Comparison of ENCODE assay signal across 19 cellular contexts in genomic region chr17:38425048-38425447, GRCh38. TPM values are rescaled to one million over a fixed set of nuclear protein-coding genes. Genes with fewer than 3 reads are reported as not detected.
A peak's percentile ranks its signal among the peaks of the same experiment; 100 is the strongest.
DNase-seq lines count a peak whose midpoint lies in the region; ATAC-seq and TF ChIP-seq lines count a peak whose summit lies in the region.
"Had no signal": no experiment of that assay in that cellular context is flagged by ENCODE, and none has a peak within 500 bp of the region (broad histone marks: within the 10 kb centered on the region; RNA-seq: fewer than 3 reads in every experiment).

No MANE protein-coding gene starts in this region.

- peaks cover 15% of the 10 kb centered on the region for H3K27me3 Mint-ChIP-seq in activated naive CD4-positive, alpha-beta T cell treated with anti-CD3 and anti-CD28 coated beads, Interleukin-2, amount 50 U/mL, for 24 hours
- peaks cover 38% of the 10 kb centered on the region for H3K27me3 Mint-ChIP-seq in activated naive CD4-positive, alpha-beta T cell treated with anti-CD3 and anti-CD28 coated beads for 36 hours (ENCODE audit: low read depth)
- peaks cover 63% of the 10 kb centered on the region for H3K27me3 Mint-ChIP-seq in neural crest cell (ENCODE audit: low read depth)

- no peak for TF ChIP-seq EP300 in tibial nerve (IDR thresholded peaks at IDR 0.05)

- H3K27ac Mint-ChIP-seq in activated naive CD4-positive, alpha-beta T cell treated with anti-CD3 and anti-CD28 coated beads, Interleukin-2, amount 50 U/mL, for 24 hours, result peak overlapping the region; percentile 55
- no peak overlapping the region for H3K27ac Mint-ChIP-seq in activated naive CD4-positive, alpha-beta T cell treated with anti-CD3 and anti-CD28 coated beads for 36 hours
- H3K27ac Mint-ChIP-seq in neural crest cell (ENCODE audit: unreplicated experiment), result peak overlapping the region; percentile 45
- H3K27ac Mint-ChIP-seq: activated CD4-positive, alpha-beta memory T cell treated with anti-CD3 and anti-CD28 coated beads, Interleukin-2, amount 10 ng/mL, durations not matched to agents 7 days and 5 days; activated T-cell treated with anti-CD3 and anti-CD28 coated beads, Interleukin-2, amount 50 U/mL, for 72 hours; CD4-positive, alpha-beta T cell had no signal

- peaks cover 14% of the 10 kb centered on the region for H3K4me1 Mint-ChIP-seq in activated naive CD4-positive, alpha-beta T cell treated with anti-CD3 and anti-CD28 coated beads, Interleukin-2, amount 50 U/mL, for 24 hours
- peaks cover 6% of the 10 kb centered on the region for H3K4me1 Mint-ChIP-seq in activated naive CD4-positive, alpha-beta T cell treated with anti-CD3 and anti-CD28 coated beads for 36 hours (ENCODE audit: low read depth)
- peaks cover 43% of the 10 kb centered on the region for H3K4me1 Mint-ChIP-seq in neural crest cell

- WGBS in tibial nerve, 2 donors, result 53 to 60% methylated on average over 13 of the region's 13 CpGs

- H3K4me3 ChIP-seq in dorsolateral prefrontal cortex (no peak overlapping the region), tibial nerve (no peak overlapping the region)
- H3K4me3 ChIP-seq: ovary, PC-9, testis had no signal

- no peaks in the 10 kb centered on the region for H3K36me3 Mint-ChIP-seq in activated naive CD4-positive, alpha-beta T cell treated with anti-CD3 and anti-CD28 coated beads, Interleukin-2, amount 50 U/mL, for 24 hours
- no peaks in the 10 kb centered on the region for H3K36me3 Mint-ChIP-seq in activated naive CD4-positive, alpha-beta T cell treated with anti-CD3 and anti-CD28 coated beads for 36 hours (ENCODE audit: low read depth)
- H3K36me3 Mint-ChIP-seq in neural crest cell (ENCODE audit: low read depth), result no peaks in the 10 kb centered on the region

- no peak for DNase-seq in activated naive CD4-positive, alpha-beta T cell treated with anti-CD3 and anti-CD28 coated beads for 36 hours
- no peak for DNase-seq in dorsolateral prefrontal cortex
- no peak for DNase-seq in neural crest cell (ENCODE audit: low read depth, low spot score)
- no peak for DNase-seq in tibial nerve (ENCODE audit: low spot score in 2 of 2)
- no peak for DNase-seq in KBM-7
- no peak for DNase-seq in NCI-H82 treated with DMSO at 0.1 percent for 48 hours (lab: John Stamatoyannopoulos, UW; ENCODE audit: unreplicated experiment)
- DNase-seq: 8988T; activated CD4-positive, alpha-beta memory T cell treated with anti-CD3 and anti-CD28 coated beads, Interleukin-2, amount 10 ng/mL, durations not matched to agents 7 days and 5 days; activated T-cell treated with anti-CD3 and anti-CD28 coated beads, Interleukin-2, amount 50 U/mL, for 72 hours; caudate nucleus; CD4-positive, alpha-beta T cell; DMS79 treated with DMSO at 0.1 percent for 48 hours; NCI-H187 treated with DMSO at 0.1 percent for 48 hours; NCI-H524 treated with DMSO at 0.1 percent for 48 hours; ovary; PC-9; testis had no signal

- intact Hi-C loops in activated naive CD4-positive, alpha-beta T cell treated with anti-CD3 and anti-CD28 coated beads for 36 hours (cut with micrococcal nuclease), result loop anchor here (10.0 kb wide), 1 partner anchor 160 kb away; no protein-coding TSS in a partner anchor
- intact Hi-C loops in dorsolateral prefrontal cortex (cut with DNase I), result loop anchor here (5.0 to 10.0 kb wide), 3 partner anchors 42 to 240 kb away; no protein-coding TSS in a partner anchor

- H3K9me3 Mint-ChIP-seq in activated naive CD4-positive, alpha-beta T cell treated with anti-CD3 and anti-CD28 coated beads, Interleukin-2, amount 50 U/mL, for 24 hours, result no peaks in the 10 kb centered on the region
- no peaks in the 10 kb centered on the region for H3K9me3 Mint-ChIP-seq in activated naive CD4-positive, alpha-beta T cell treated with anti-CD3 and anti-CD28 coated beads for 36 hours
- H3K9me3 Mint-ChIP-seq in neural crest cell, result no peaks in the 10 kb centered on the region
- H3K9me3 Mint-ChIP-seq: activated CD4-positive, alpha-beta memory T cell treated with anti-CD3 and anti-CD28 coated beads, Interleukin-2, amount 10 ng/mL, durations not matched to agents 7 days and 5 days; activated T-cell treated with anti-CD3 and anti-CD28 coated beads, Interleukin-2, amount 50 U/mL, for 72 hours; CD4-positive, alpha-beta T cell had no signal

- H3K27me3 ChIP-seq in dorsolateral prefrontal cortex (no peaks in the 10 kb centered on the region), tibial nerve (peaks cover 0 to 1% of the 10 kb centered on the region in 2 donors)
- H3K27me3 ChIP-seq: ovary, testis had no signal

- no peaks in the 10 kb centered on the region for H3K36me3 ChIP-seq in tibial nerve
- H3K36me3 ChIP-seq: ovary had no signal

- H3K9me3 ChIP-seq in tibial nerve, result no peaks in the 10 kb centered on the region
- H3K9me3 ChIP-seq: ovary, testis had no signal

- no peak for TF ChIP-seq POLR2A in tibial nerve (IDR thresholded peaks at IDR 0.05)

- in situ Hi-C loops in KBM-7 (cut with MboI; ENCODE audit: low pct_unique_long_range_greater_than_20kb, low sequenced_read_pairs), result no loop called here

- peaks cover 0 to 82% (median 55%) of the 10 kb centered on the region in 4 donors for H3K4me1 ChIP-seq in tibial nerve

- ATAC-seq in HG03280 (IDR thresholded peaks at IDR 0.05; ENCODE audit: unreplicated experiment), result no peak
- ATAC-seq: activated T-cell treated with anti-CD3 and anti-CD28 coated beads, Interleukin-2, amount 50 U/mL, for 72 hours had no signal

- CTCF ChIA-PET in activated naive CD4-positive, alpha-beta T cell treated with anti-CD3 and anti-CD28 coated beads for 36 hours (lab: Charles Lee), result interaction anchor here (1.7 to 1.8 kb wide), 3 partner anchors 11 to 182 kb away, joined by 4 to 8 read pairs (median 5); no protein-coding TSS in a partner anchor

- H3K4me3 Mint-ChIP-seq in activated naive CD4-positive, alpha-beta T cell treated with anti-CD3 and anti-CD28 coated beads, Interleukin-2, amount 50 U/mL, for 24 hours, result no peak overlapping the region
- no peak overlapping the region for H3K4me3 Mint-ChIP-seq in activated naive CD4-positive, alpha-beta T cell treated with anti-CD3 and anti-CD28 coated beads for 36 hours
- H3K4me3 Mint-ChIP-seq in neural crest cell, result peak overlapping the region; percentile 64
- H3K4me3 Mint-ChIP-seq: activated CD4-positive, alpha-beta memory T cell treated with anti-CD3 and anti-CD28 coated beads, Interleukin-2, amount 10 ng/mL, durations not matched to agents 7 days and 5 days; activated T-cell treated with anti-CD3 and anti-CD28 coated beads, Interleukin-2, amount 50 U/mL, for 72 hours had no signal

- H3K27ac ChIP-seq in dorsolateral prefrontal cortex (peak overlapping the region in 50 of 59 donors; percentile 4 to 100 (median 96)), tibial nerve (peak overlapping the region; percentile 29 to 99 (median 89))
- H3K27ac ChIP-seq: ovary, PC-9 had no signal

- no peak for TF ChIP-seq CTCF in dorsolateral prefrontal cortex (IDR thresholded peaks at IDR 0.05 in 54 of 56, conservative IDR thresholded peaks at IDR 0.05 in 2 of 56; ENCODE audit: low read depth in 1 of 56, partially characterized antibody in 56 of 56)
- TF ChIP-seq CTCF in neural crest cell (conservative IDR thresholded peaks at IDR 0.05), result no peak
- no peak for TF ChIP-seq CTCF in tibial nerve (IDR thresholded peaks at IDR 0.05)

RNA-seq across cellular contexts. Expression of gene ARHGAP23, which starts 3.2 kb away (rescaled TPM):
- 1 to 10 TPM in 1 of 2 experiments, under 1 TPM in 1; 0.52 to 1.0 TPM for total RNA-seq in activated naive CD4-positive, alpha-beta T cell treated with anti-CD3 and anti-CD28 coated beads for 36 hours
- total RNA-seq in dorsolateral prefrontal cortex (100 to 1,000 TPM in 109 of 120 experiments, 10 to 100 TPM in 11; 93.2 to 496 (median 159) TPM), neural crest cell (25.7 and 30.0 TPM in 2 replicates), tibial nerve (10 to 100 TPM; 41.0 to 80.7 (median 65.7) TPM)

Comparison
In these comparisons a context has a peak if more than half of its experiments do, and no peak if none do; other contexts are left out.
1. RNA of gene ARHGAP23, which starts 3.2 kb away (total RNA-seq): 93.2 to 496 TPM in dorsolateral prefrontal cortex, 41.0 to 80.7 TPM in tibial nerve and 25.7 to 30.0 TPM in neural crest cell; 0.52 to 1.0 TPM in activated naive CD4-positive, alpha-beta T cell treated with anti-CD3 and anti-CD28 coated beads for 36 hours; every median in the first group is over 10 times any median in the second.